In genomic region chr10:31317171-31317570, GRCh38 we compare ENCODE assay signal across 15 cellular contexts. TPM values are rescaled to one million over a fixed set of nuclear protein-coding genes. Genes with fewer than 3 reads are reported as not detected.
A peak's percentile ranks its signal among the peaks of the same experiment; 100 is the strongest.
DNase-seq lines count a peak whose midpoint lies in the region; ATAC-seq, FAIRE-seq and TF ChIP-seq lines count a peak whose summit lies in the region.
"Had no signal": no experiment of that assay in that cellular context is flagged by ENCODE, and none has a peak within 500 bp of the region (broad histone marks: within the 10 kb centered on the region; RNA-seq: fewer than 3 reads in every experiment).

No MANE protein-coding gene starts in this region.

- H3K4me3 ChIP-seq in CD4-positive, CD25-positive, alpha-beta regulatory T cell (ENCODE audit: low read depth, low read length) = no peak overlapping the region
- no peak overlapping the region for H3K4me3 ChIP-seq in spleen

- H3K4me1 Mint-ChIP-seq in CD4-positive, CD25-positive, alpha-beta regulatory T cell = peaks cover 21 to 33% (median 26%) of the 10 kb centered on the region in 4 donors
- H3K4me1 Mint-ChIP-seq in activated CD4-positive, alpha-beta memory T cell treated with anti-CD3 and anti-CD28 coated beads, Interleukin-2, amount 10 ng/mL, durations not matched to agents 7 days and 5 days = peaks cover 37% of the 10 kb centered on the region
- peaks cover 26 to 37% (median 26%) of the 10 kb centered on the region in 3 donors for H3K4me1 Mint-ChIP-seq in naive B cell

- CTCF ChIA-PET in activated CD4-positive, alpha-beta memory T cell treated with anti-CD3 and anti-CD28 coated beads, Interleukin-2, amount 10 ng/mL, durations not matched to agents 7 days and 5 days (lab: Charles Lee) = interaction anchor here (1.4 to 2.2 kb wide), 2 partner anchors 286 to 533 kb away, joined by 5 to 6 read pairs; partner anchors contain the start of gene ZNF438

- peak overlapping the region; percentile 56 to 100 (median 98) for H3K4me3 Mint-ChIP-seq in CD4-positive, CD25-positive, alpha-beta regulatory T cell
- H3K4me3 Mint-ChIP-seq in activated CD4-positive, alpha-beta memory T cell treated with anti-CD3 and anti-CD28 coated beads, Interleukin-2, amount 10 ng/mL, durations not matched to agents 7 days and 5 days = peak overlapping the region; percentile 38
- peak overlapping the region in 3 of 8 donors; percentile 4 to 96 (median 33) for H3K4me3 Mint-ChIP-seq in naive B cell

- H3K36me3 Mint-ChIP-seq in CD4-positive, CD25-positive, alpha-beta regulatory T cell = no peaks in the 10 kb centered on the region
- peaks cover 35% of the 10 kb centered on the region for H3K36me3 Mint-ChIP-seq in activated CD4-positive, alpha-beta memory T cell treated with anti-CD3 and anti-CD28 coated beads, Interleukin-2, amount 10 ng/mL, durations not matched to agents 7 days and 5 days (ENCODE audit: low read depth)
- peaks cover 0 to 10% of the 10 kb centered on the region in 2 donors for H3K36me3 Mint-ChIP-seq in naive B cell

- H3K4me1 ChIP-seq in CD4-positive, CD25-positive, alpha-beta regulatory T cell (ENCODE audit: control insufficient read depth, insufficient read depth, low read length, poor library complexity, severe bottlenecking) = peaks cover 27% of the 10 kb centered on the region
- H3K4me1 ChIP-seq in spleen = peaks cover 7 to 36% (median 24%) of the 10 kb centered on the region in 6 donors

- no peaks in the 10 kb centered on the region for H3K9me3 ChIP-seq in CD4-positive, CD25-positive, alpha-beta regulatory T cell (ENCODE audit: control insufficient read depth in 2 of 2, low read length in 2 of 2)
- no peaks in the 10 kb centered on the region for H3K9me3 ChIP-seq in spleen
- H3K9me3 ChIP-seq: SJSA1 had no signal

- peak; percentile 45 for FAIRE-seq in GM19239 (lab: Jason Lieb, UNC)

- H3K9me3 Mint-ChIP-seq in CD4-positive, CD25-positive, alpha-beta regulatory T cell = peaks cover 0 to 1% (median 0%) of the 10 kb centered on the region in 7 donors
- no peaks in the 10 kb centered on the region for H3K9me3 Mint-ChIP-seq in activated CD4-positive, alpha-beta memory T cell treated with anti-CD3 and anti-CD28 coated beads, Interleukin-2, amount 10 ng/mL, durations not matched to agents 7 days and 5 days
- H3K9me3 Mint-ChIP-seq in naive B cell = no peaks in the 10 kb centered on the region

- H3K36me3 ChIP-seq in CD4-positive, CD25-positive, alpha-beta regulatory T cell (ENCODE audit: control insufficient read depth, insufficient read depth, low read length) = no peaks in the 10 kb centered on the region
- H3K36me3 ChIP-seq in spleen = no peaks in the 10 kb centered on the region

- H3K27ac Mint-ChIP-seq in CD4-positive, CD25-positive, alpha-beta regulatory T cell = peak overlapping the region in 1 of 3 donors; percentile 96
- H3K27ac Mint-ChIP-seq in activated CD4-positive, alpha-beta memory T cell treated with anti-CD3 and anti-CD28 coated beads, Interleukin-2, amount 10 ng/mL, durations not matched to agents 7 days and 5 days = peak overlapping the region; percentile 32
- H3K27ac Mint-ChIP-seq in naive B cell = peak overlapping the region in 5 of 6 donors; percentile 10 to 100 (median 97)

- no peak for ATAC-seq in CD4-positive, CD25-positive, alpha-beta regulatory T cell (ENCODE audit: low read depth in 2 of 2)
- ATAC-seq in naive B cell (ENCODE audit: low read depth in 2 of 2) (no peak), HG03378 (IDR thresholded peaks at IDR 0.05; ENCODE audit: unreplicated experiment) (no peak), GM18873 (IDR thresholded peaks at IDR 0.05; ENCODE audit: low FRiP score, unreplicated experiment) (no peak)

- POLR2A ChIA-PET in activated CD4-positive, alpha-beta memory T cell treated with anti-CD3 and anti-CD28 coated beads, Interleukin-2, amount 10 ng/mL, durations not matched to agents 7 days and 5 days (lab: Charles Lee) = interaction anchor here (1.1 to 2.6 kb wide), 8 partner anchors 17 to 612 kb away, joined by 3 to 17 read pairs (median 8); partner anchors contain the start of gene ZNF438

- intact Hi-C loops in spleen (cut with DNase I; ENCODE audit: low total_unique reads) = loop anchor here (10.0 kb wide), 2 partner anchors 448 to 532 kb away; no protein-coding TSS in a partner anchor

- no peaks in the 10 kb centered on the region for H3K27me3 ChIP-seq in CD4-positive, CD25-positive, alpha-beta regulatory T cell (ENCODE audit: control insufficient read depth, insufficient read depth, low read length)
- peaks cover 0 to 22% (median 0%) of the 10 kb centered on the region in 7 donors for H3K27me3 ChIP-seq in spleen (replicated peaks in 1 of 7)
- H3K27me3 ChIP-seq: SJSA1 had no signal

- H3K27ac ChIP-seq in CD4-positive, CD25-positive, alpha-beta regulatory T cell (ENCODE audit: insufficient read depth, low read length, poor library complexity, severe bottlenecking) = no peak overlapping the region
- H3K27ac ChIP-seq in spleen = peak overlapping the region in 1 of 8 donors; percentile 95

- TF ChIP-seq POLR2A in spleen (IDR thresholded peaks at IDR 0.05) = no peak

- WGBS in spleen, 5 donors = 83 to 93% (median 90%) methylated on average over 5 of the region's 5 CpGs

- no peak for TF ChIP-seq CTCF in spleen (IDR thresholded peaks at IDR 0.05 in 8 of 11, conservative IDR thresholded peaks at IDR 0.05 in 3 of 11)

- DNase-seq in CD4-positive, CD25-positive, alpha-beta regulatory T cell = no peak
- no peak for DNase-seq in GM19239 (ENCODE audit: insufficient read length, low spot score)
- DNase-seq in activated CD4-positive, alpha-beta memory T cell treated with anti-CD3 and anti-CD28 coated beads, Interleukin-2, amount 10 ng/mL, durations not matched to agents 7 days and 5 days = no peak
- no peak for DNase-seq in naive B cell
- DNase-seq in spleen = no peak
- DNase-seq in cerebellar cortex (ENCODE audit: low spot score) = no peak
- DNase-seq: activated CD4-positive, alpha-beta T cell treated with anti-CD3 and anti-CD28 coated beads for 48 hours; GDM1; midbrain; NCI-H187; NCI-H748 treated with DMSO at 0.1 percent for 48 hours; stimulated activated CD4-positive, alpha-beta T cell treated with anti-CD3 and anti-CD28 coated beads, Interleukin-4, amount 100 ng/mL, for 24 hours had no signal

- peaks cover 4% of the 10 kb centered on the region for H3K27me3 Mint-ChIP-seq in CD4-positive, CD25-positive, alpha-beta regulatory T cell
- H3K27me3 Mint-ChIP-seq in activated CD4-positive, alpha-beta memory T cell treated with anti-CD3 and anti-CD28 coated beads, Interleukin-2, amount 10 ng/mL, durations not matched to agents 7 days and 5 days = no peaks in the 10 kb centered on the region
- no peaks in the 10 kb centered on the region for H3K27me3 Mint-ChIP-seq in naive B cell

RNA-seq across cellular contexts. Expression of gene ZEB1, which starts 1.8 kb away (rescaled TPM):
- total RNA-seq in CD4-positive, CD25-positive, alpha-beta regulatory T cell = 150 TPM
- 10 to 100 TPM; 26.2 to 40.2 (median 28.8) TPM for polyA plus RNA-seq in CD4-positive, CD25-positive, alpha-beta regulatory T cell
- total RNA-seq in activated CD4-positive, alpha-beta memory T cell treated with anti-CD3 and anti-CD28 coated beads, Interleukin-2, amount 10 ng/mL, durations not matched to agents 7 days and 5 days = 10 to 100 TPM; 50.4 to 51.6 TPM
- polyA plus RNA-seq in naive B cell (ENCODE audit: low read depth in 6 of 6) (10 to 100 TPM in 5 of 6 donors, 1 to 10 TPM in 1; 6.2 to 38.0 (median 25.9) TPM), spleen (1 to 10 TPM; 6.6 to 8.3 (median 6.8) TPM)
- 10 to 100 TPM; 41.6 to 51.8 (median 46.0) TPM for total RNA-seq in spleen
